8 cellular contexts compared by ENCODE assay signal in the genomic region with DNA sequence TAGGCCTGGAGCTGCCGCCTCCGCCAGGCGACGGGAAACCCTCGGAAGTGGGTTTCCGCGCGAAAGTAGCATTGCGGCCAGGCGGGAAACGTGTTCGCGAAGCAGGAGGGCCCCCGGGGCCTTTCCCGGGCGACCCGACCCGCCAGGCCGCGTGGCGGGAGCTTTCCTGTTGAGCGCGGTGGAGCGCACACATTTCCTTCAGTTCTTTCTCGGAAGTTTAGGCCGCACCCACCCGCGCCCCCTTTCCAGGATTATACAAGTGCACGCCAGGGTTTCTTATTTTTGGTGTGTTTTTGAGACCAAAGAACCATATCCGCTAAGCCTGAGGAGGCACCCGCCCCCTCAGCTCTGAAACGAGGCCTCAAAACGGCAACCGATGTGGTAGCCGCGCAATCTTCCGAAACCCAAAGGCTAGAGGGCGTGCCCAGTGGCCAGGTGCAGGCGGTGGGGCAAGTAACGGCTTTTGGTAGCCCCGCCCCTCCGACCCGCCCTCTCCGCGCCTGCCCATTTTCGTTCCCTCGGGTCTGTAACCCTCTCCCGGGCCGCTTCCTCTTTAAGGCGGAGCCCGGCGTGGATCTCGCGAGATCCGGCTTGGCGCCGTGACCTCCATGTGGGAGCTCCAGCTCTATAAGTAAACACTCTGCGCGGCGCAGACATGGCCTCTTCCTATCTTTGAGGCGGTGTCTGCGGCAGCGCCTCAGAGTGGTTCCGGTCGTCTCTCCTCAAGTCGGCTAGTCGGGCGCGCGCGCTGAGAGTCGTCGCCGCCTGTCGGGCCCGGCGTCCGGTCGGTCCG. TPM values are rescaled to one million over a fixed set of nuclear protein-coding genes. Genes with fewer than 3 reads are reported as not detected.
A peak's percentile ranks its signal among the peaks of the same experiment; 100 is the strongest.
DNase-seq lines count a peak whose midpoint lies in the region; ATAC-seq and TF ChIP-seq lines count a peak whose summit lies in the region.

A gene with protein sequence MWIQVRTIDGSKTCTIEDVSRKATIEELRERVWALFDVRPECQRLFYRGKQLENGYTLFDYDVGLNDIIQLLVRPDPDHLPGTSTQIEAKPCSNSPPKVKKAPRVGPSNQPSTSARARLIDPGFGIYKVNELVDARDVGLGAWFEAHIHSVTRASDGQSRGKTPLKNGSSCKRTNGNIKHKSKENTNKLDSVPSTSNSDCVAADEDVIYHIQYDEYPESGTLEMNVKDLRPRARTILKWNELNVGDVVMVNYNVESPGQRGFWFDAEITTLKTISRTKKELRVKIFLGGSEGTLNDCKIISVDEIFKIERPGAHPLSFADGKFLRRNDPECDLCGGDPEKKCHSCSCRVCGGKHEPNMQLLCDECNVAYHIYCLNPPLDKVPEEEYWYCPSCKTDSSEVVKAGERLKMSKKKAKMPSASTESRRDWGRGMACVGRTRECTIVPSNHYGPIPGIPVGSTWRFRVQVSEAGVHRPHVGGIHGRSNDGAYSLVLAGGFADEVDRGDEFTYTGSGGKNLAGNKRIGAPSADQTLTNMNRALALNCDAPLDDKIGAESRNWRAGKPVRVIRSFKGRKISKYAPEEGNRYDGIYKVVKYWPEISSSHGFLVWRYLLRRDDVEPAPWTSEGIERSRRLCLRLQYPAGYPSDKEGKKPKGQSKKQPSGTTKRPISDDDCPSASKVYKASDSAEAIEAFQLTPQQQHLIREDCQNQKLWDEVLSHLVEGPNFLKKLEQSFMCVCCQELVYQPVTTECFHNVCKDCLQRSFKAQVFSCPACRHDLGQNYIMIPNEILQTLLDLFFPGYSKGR (plus strand): TSS at position 628 of the 793 bp plus-strand sequence. CDS start 292 bp downstream, outside the sequence.

- peak; percentile 60 to 69 for TF ChIP-seq POLR2A in gastroesophageal sphincter (IDR thresholded peaks at IDR 0.05)

- H3K27ac ChIP-seq in gastroesophageal sphincter, result peak within 1 kb of the TSS; percentile 54 to 91 (median 87)

- in situ Hi-C loops in SK-MEL-5 (cut with HindIII; ENCODE audit: low pct_unique_long_range_greater_than_20kb, low sequenced_read_pairs), result no loop called here

- no peaks in the 10 kb centered on the region for H3K9me3 Mint-ChIP-seq in activated naive CD4-positive, alpha-beta T cell treated with anti-CD3 and anti-CD28 coated beads for 36 hours

- H3K27me3 ChIP-seq in gastroesophageal sphincter, result peaks cover 6% of the 10 kb centered on the region

- peaks cover 19% of the 10 kb centered on the region for H3K36me3 Mint-ChIP-seq in activated naive CD4-positive, alpha-beta T cell treated with anti-CD3 and anti-CD28 coated beads for 36 hours (ENCODE audit: low read depth)

- ATAC-seq in gastroesophageal sphincter, result peak; percentile 97

- H3K4me1 Mint-ChIP-seq in activated naive CD4-positive, alpha-beta T cell treated with anti-CD3 and anti-CD28 coated beads for 36 hours (ENCODE audit: low read depth), result peaks cover 29% of the 10 kb centered on the region

- no peaks in the 10 kb centered on the region for H3K9me3 ChIP-seq in gastroesophageal sphincter

- POLR2A ChIA-PET in HEK293T (lab: Yijun Ruan, JAX), result interaction anchor here (0.6 to 1.5 kb wide), 8 partner anchors 11 to 343 kb away, joined by 3 to 5 read pairs (median 3); no protein-coding TSS in a partner anchor

- H3K36me3 ChIP-seq in gastroesophageal sphincter, result peaks cover 0 to 5% of the 10 kb centered on the region in 2 donors

- peak within 1 kb of the TSS; percentile 82 for H3K4me3 Mint-ChIP-seq in activated naive CD4-positive, alpha-beta T cell treated with anti-CD3 and anti-CD28 coated beads for 36 hours

- CTCF ChIA-PET in HEK293T (lab: Yijun Ruan, JAX), result no interaction called here
- CTCF ChIA-PET in activated naive CD4-positive, alpha-beta T cell treated with anti-CD3 and anti-CD28 coated beads for 36 hours (lab: Charles Lee), result interaction anchor here (0.6 to 4.0 kb wide), 4 partner anchors 11 to 59 kb away, joined by 3 to 19 read pairs (median 4); no protein-coding TSS in a partner anchor

- WGBS in gastroesophageal sphincter (ENCODE audit: low coverage in 1 of 2), 2 donors, result 0% methylated on average over 4 of the region's 80 CpGs; no CpG with 5 or more reads in 1 of the 2 donors

- DNase-seq in GF-D8 (lab: John Stamatoyannopoulos, UW) (peak; percentile 98), HEK293T (ENCODE audit: extremely low spot score) (peak; percentile 89), MV-4-11 (lab: John Stamatoyannopoulos, UW) (peak; percentile 99), SK-MEL-5 (ENCODE audit: low read depth, low spot score) (peak; percentile 94), non-pigmented ciliary epithelial cell (ENCODE audit: low read depth) (peak; percentile 87), superior temporal gyrus (ENCODE audit: extremely low spot score) (peak; percentile 97)
- DNase-seq in activated naive CD4-positive, alpha-beta T cell treated with anti-CD3 and anti-CD28 coated beads for 36 hours, result peak; percentile 100

- no peaks in the 10 kb centered on the region for H3K27me3 Mint-ChIP-seq in activated naive CD4-positive, alpha-beta T cell treated with anti-CD3 and anti-CD28 coated beads for 36 hours (ENCODE audit: low read depth)

- TF ChIP-seq CTCF in gastroesophageal sphincter (IDR thresholded peaks at IDR 0.05), result peak in 2 of 4 experiments; percentile 9 to 32

- H3K4me3 ChIP-seq in gastroesophageal sphincter, result peak within 1 kb of the TSS; percentile 77 to 97

- intact Hi-C loops in activated naive CD4-positive, alpha-beta T cell treated with anti-CD3 and anti-CD28 coated beads for 36 hours (cut with micrococcal nuclease), result loop anchor here (1.0 to 10.0 kb wide), 15 partner anchors 50 to 1748 kb away; a partner anchor contains a TSS

- peaks cover 0 to 43% (median 4%) of the 10 kb centered on the region in 3 donors for H3K4me1 ChIP-seq in gastroesophageal sphincter

- peak within 1 kb of the TSS; percentile 95 for H3K27ac Mint-ChIP-seq in activated naive CD4-positive, alpha-beta T cell treated with anti-CD3 and anti-CD28 coated beads for 36 hours

- no peak for TF ChIP-seq EP300 in gastroesophageal sphincter (IDR thresholded peaks at IDR 0.05)

TF ChIP-seq in HEK293T, 16 proteins besides CTCF, POLR2A, EP300 and RAD21:
- 0 out of 2 replicates have a peak, but pooled peaks have one; percentile 7 for TF ChIP-seq FOXM1 (IDR thresholded peaks at IDR 0.05; ENCODE audit: borderline replicate concordance)
- TF ChIP-seq ZNF384 (IDR thresholded peaks at IDR 0.05), result no peak
- peak; percentile 54; the same call in 1 of the 2 replicates for TF ChIP-seq SP1 (IDR thresholded peaks at IDR 0.05)
- TF ChIP-seq L3MBTL2 (conservative IDR thresholded peaks at IDR 0.05), result peak; percentile 76
- peak; percentile 35; the same call in 1 of the 2 replicates for TF ChIP-seq ELF4 (IDR thresholded peaks at IDR 0.05)

RNA-seq across cellular contexts. Expression of the gene that starts here (rescaled TPM):
- 21.3 and 22.1 TPM in 2 replicates for total RNA-seq in SK-MEL-5 (2014; rRNA removed; shearing (Covaris generic))
- 10.8 and 13.5 TPM in 2 replicates for polyA plus RNA-seq in SK-MEL-5 (2015; cell fraction: cytosol; rRNA removed)
- 163 and 196 TPM in 2 replicates for polyA plus RNA-seq in SK-MEL-5 (2015; cell fraction: nucleus; rRNA removed)
- 10 to 100 TPM; 62.7 to 71.5 TPM for total RNA-seq in activated naive CD4-positive, alpha-beta T cell treated with anti-CD3 and anti-CD28 coated beads for 36 hours
- total RNA-seq in gastroesophageal sphincter, result 10 to 100 TPM; 34.1 to 56.3 (median 46.6) TPM

Comparison
In these comparisons a context has a peak if more than half of its experiments do, and no peak if none do; other contexts are left out.
1. Peak in every context shown above with its lines: DNase-seq, ATAC-seq, H3K4me3 ChIP-seq and H3K27ac ChIP-seq.